32 cellular contexts compared by ENCODE assay signal in the genomic region with DNA sequence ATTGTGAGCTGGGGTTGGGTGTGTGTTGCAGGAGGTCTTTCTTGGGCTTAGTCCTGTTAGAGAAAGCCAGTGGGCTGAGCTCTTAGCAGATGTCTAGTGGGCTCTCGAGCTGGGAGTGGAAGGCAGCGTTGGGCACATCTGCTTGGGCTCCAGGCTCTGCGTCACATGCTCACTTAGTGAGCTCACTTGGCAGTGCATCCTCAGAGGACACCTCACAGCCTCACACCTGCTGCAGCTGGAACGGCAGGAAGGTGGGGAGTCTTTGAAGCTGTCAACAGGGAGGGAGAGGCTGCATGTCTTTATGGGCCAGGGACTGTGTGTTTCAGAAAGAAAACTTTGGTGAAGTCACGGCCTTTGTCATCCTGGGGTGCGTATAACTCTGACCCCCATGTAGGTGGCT.
DNase-seq lines count a peak whose midpoint lies in the region; ATAC-seq and TF ChIP-seq lines count a peak whose summit lies in the region.
"Had no signal": no experiment of that assay in that cellular context is flagged by ENCODE, and none has a peak within 500 bp of the region (broad histone marks: within the 10 kb centered on the region; RNA-seq: fewer than 3 reads in every experiment).

No MANE protein-coding gene starts in this region.

- no peaks in the 10 kb centered on the region for H3K36me3 ChIP-seq in breast epithelium
- H3K36me3 ChIP-seq: adrenal gland; BLaER1 treated with 17β-estradiol and CSF1 and Interleukin-3, amounts not matched to agents 10 nM and 100 nM; brain microvascular endothelial cell; colonic mucosa; tibial nerve had no signal

- H3K4me3 ChIP-seq in dorsolateral prefrontal cortex (no peak overlapping the region), breast epithelium (no peak overlapping the region)
- H3K4me3 ChIP-seq: adrenal gland; BLaER1 treated with 17β-estradiol and CSF1 and Interleukin-3, amounts not matched to agents 10 nM and 100 nM; colonic mucosa; PC-9; psoas muscle; tibial nerve had no signal

- peak overlapping the region in 56 of 59 donors; percentile 71 to 99 (median 92) for H3K27ac ChIP-seq in dorsolateral prefrontal cortex
- no peak overlapping the region for H3K27ac ChIP-seq in breast epithelium
- H3K27ac ChIP-seq: adrenal gland; BLaER1 treated with 17β-estradiol and CSF1 and Interleukin-3, amounts not matched to agents 10 nM and 100 nM; brain microvascular endothelial cell; colonic mucosa; epithelial cell of prostate; KMS-11; PC-9; psoas muscle; tibial nerve had no signal

- intact Hi-C loops in dorsolateral prefrontal cortex (cut with DNase I) (no loop called here), breast epithelium (cut with DNase I; ENCODE audit: low total_unique reads) (no loop called here)

- TF ChIP-seq POLR2A in breast epithelium (IDR thresholded peaks at IDR 0.05) = no peak

- no peak for TF ChIP-seq CTCF in dorsolateral prefrontal cortex (IDR thresholded peaks at IDR 0.05 in 54 of 56, conservative IDR thresholded peaks at IDR 0.05 in 2 of 56; ENCODE audit: low read depth in 1 of 56, partially characterized antibody in 56 of 56)
- no peak for TF ChIP-seq CTCF in breast epithelium (IDR thresholded peaks at IDR 0.05)

- peaks cover 0 to under 1% of the 10 kb centered on the region in 2 donors for H3K9me3 ChIP-seq in breast epithelium
- H3K9me3 ChIP-seq: adrenal gland, colonic mucosa, tibial nerve had no signal

- H3K4me1 ChIP-seq in breast epithelium = no peaks in the 10 kb centered on the region
- H3K4me1 ChIP-seq: adrenal gland, colonic mucosa, psoas muscle had no signal

- H3K27me3 ChIP-seq in dorsolateral prefrontal cortex (no peaks in the 10 kb centered on the region), breast epithelium (peaks cover 0 to 8% of the 10 kb centered on the region in 2 donors)
- H3K27me3 ChIP-seq: adrenal gland; BLaER1 treated with 17β-estradiol and CSF1 and Interleukin-3, amounts not matched to agents 10 nM and 100 nM; colonic mucosa; tibial nerve had no signal

- peak; percentile 76 for DNase-seq in DMS53 (lab: John Stamatoyannopoulos, UW)
- peak; percentile 54 for DNase-seq in NCI-H1105 (lab: John Stamatoyannopoulos, UW)
- DNase-seq in NCI-H510A treated with DMSO at 0.1 percent for 48 hours (lab: John Stamatoyannopoulos, UW) = peak; percentile 63
- peak in 1 of 10 donors; percentile 28 for DNase-seq in dorsolateral prefrontal cortex
- DNase-seq in breast epithelium (ENCODE audit: low spot score in 2 of 2) = no peak
- DNase-seq in AG20443 (ENCODE audit: low spot score) = no peak
- DNase-seq: activated CD4-positive, alpha-beta T cell treated with anti-CD3 and anti-CD28 coated beads, Interleukin-2, amount 50 U/mL, for 48 hours; activated CD8-positive, alpha-beta memory T cell treated with anti-CD3 and anti-CD28 coated beads, Interleukin-2, amount 50 U/mL, for 4 hours; activated naive CD4-positive, alpha-beta T cell treated with Interleukin-2 at 50 U/mL for 16 hours; brain microvascular endothelial cell; colonic mucosa; DND-41; effector CD8-positive, alpha-beta T cell; hippocampal formation; MM.1S; NCI-H146; NCI-H446 treated with DMSO at 0.1 percent for 48 hours; occipital lobe; PC-9; Right ventricle myocardium superior; stimulated activated CD8-positive, alpha-beta memory T cell treated with anti-CD3 and anti-CD28 coated beads, Interleukin-4, amount 100 ng/mL, for 48 hours; T-helper 2 cell had no signal

- ATAC-seq in GM19463 (IDR thresholded peaks at IDR 0.05; ENCODE audit: unreplicated experiment) = no peak
- ATAC-seq: HCT116; naive thymus-derived CD8-positive, alpha-beta T cell; psoas muscle; sciatic nerve had no signal

Comparison
In these comparisons a context has a peak if more than half of its experiments do, and no peak if none do; other contexts are left out.
1. DNase-seq: peak in DMS53 (single experiment), NCI-H1105 (single experiment) and NCI-H510A treated with DMSO at 0.1 percent for 48 hours (single experiment); none in breast epithelium (0 of 2) and AG20443 (single experiment).
2. H3K27ac ChIP-seq: peak in dorsolateral prefrontal cortex (56 of 59); none in breast epithelium (0 of 2).